In the genomic region with DNA sequence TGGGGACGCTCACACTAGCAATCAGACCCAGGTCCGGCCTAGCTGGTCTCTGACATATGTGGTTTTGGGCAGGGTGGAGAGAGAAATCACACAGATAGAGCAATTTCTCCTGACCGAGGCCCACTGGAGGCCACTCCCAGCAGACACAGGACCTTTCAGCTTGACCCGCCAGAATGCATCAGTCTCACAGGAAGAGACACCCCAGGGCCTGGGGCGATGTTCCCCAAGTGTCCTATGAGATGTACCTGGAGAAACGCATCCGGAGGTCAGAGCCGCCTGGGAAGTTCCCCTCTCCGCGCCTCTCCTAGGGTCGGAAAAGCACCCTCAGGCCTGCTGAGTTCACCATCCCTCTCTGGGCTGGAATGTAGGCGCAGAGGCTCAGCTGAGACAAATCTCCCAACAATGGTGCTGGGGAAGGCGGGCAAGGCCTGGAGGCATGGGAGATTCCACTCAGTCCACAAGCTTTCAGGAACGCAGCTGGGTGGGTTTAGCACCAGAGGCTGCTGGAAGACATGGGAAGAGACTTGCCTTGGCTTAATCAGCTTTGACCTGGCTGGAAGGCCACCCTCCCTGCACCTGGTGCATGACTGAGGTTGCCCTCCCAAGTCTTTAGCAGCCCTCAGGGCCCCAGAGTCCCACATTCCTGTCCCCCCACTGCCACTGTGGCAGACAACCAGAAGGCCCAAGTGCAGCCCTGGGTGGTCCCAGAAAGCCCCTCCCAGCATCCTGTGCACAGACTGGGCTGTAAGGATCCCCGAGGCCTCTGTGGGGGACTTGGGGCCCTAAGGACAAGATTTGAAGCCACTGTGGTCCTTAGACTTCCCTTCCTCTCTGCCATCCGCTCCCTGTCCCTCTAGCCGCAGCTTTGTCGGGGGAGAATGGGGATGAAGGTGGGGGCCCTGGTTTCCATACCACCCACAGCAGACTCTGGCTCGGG, we compare ENCODE assay signal across 19 cellular contexts. TPM values are rescaled to one million over a fixed set of nuclear protein-coding genes. Genes with fewer than 3 reads are reported as not detected.
DNase-seq lines count a peak whose midpoint lies in the region; ATAC-seq and TF ChIP-seq lines count a peak whose summit lies in the region.
"Had no signal": no experiment of that assay in that cellular context is flagged by ENCODE, and none has a peak within 500 bp of the region (broad histone marks: within the 10 kb centered on the region; RNA-seq: fewer than 3 reads in every experiment).

No MANE protein-coding gene starts in this region.

- BruUV-seq in OCI-LY7 (replicated peaks; lab: Mats Ljungman, UMichigan) = no TSS peak

- H3K4me3 ChIP-seq in BLaER1 (no peak overlapping the region), osteoblast (ENCODE audit: insufficient read depth, low read length) (no peak overlapping the region), OCI-LY7 (ENCODE audit: low read depth, low read length, poor library complexity, severe bottlenecking) (no peak overlapping the region)
- H3K4me3 ChIP-seq: SK-N-MC had no signal

- no peak for TF ChIP-seq CTCF in osteoblast (IDR thresholded peaks at IDR 0.05; ENCODE audit: extremely low read depth, low read depth, low read length)
- no peak for TF ChIP-seq CTCF in OCI-LY7 (conservative IDR thresholded peaks at IDR 0.05; ENCODE audit: low read length)

- no peaks in the 10 kb centered on the region for H3K4me1 Mint-ChIP-seq in activated T-helper 2 cell treated with anti-CD3 and anti-CD28 coated beads, Interferon-gamma antibody, Interleukin-2, Interleukin-4, amounts not matched to agents 10 μg/mL and 5 μg/mL and 100 μg/mL, durations not matched to agents 14 hours and 24 hours and 36 hours (ENCODE audit: low read depth)

- no peak overlapping the region for H3K9ac ChIP-seq in BLaER1

- no peaks in the 10 kb centered on the region for H3K9me2 ChIP-seq in OCI-LY7 (ENCODE audit: insufficient read depth, low read length)

- H3K27ac ChIP-seq in BLaER1 (no peak overlapping the region), osteoblast (ENCODE audit: low read depth, low read length) (no peak overlapping the region), OCI-LY7 (ENCODE audit: low read depth, low read length, poor library complexity, severe bottlenecking) (no peak overlapping the region)
- H3K27ac ChIP-seq: SK-N-MC had no signal

- peak; percentile 86 for DNase-seq in ELF-1 (ENCODE audit: low read depth, low spot score)
- DNase-seq in islet precursor cell = peak; percentile 83
- DNase-seq in osteoblast (ENCODE audit: insufficient read length, low spot score, missing footprints) = peak; percentile 46
- no peak for DNase-seq in AML-193 (lab: John Stamatoyannopoulos, UW)
- DNase-seq in OCI-LY7 (ENCODE audit: low spot score) = no peak
- no peak for DNase-seq in activated T-helper 2 cell treated with anti-CD3 and anti-CD28 coated beads, Interferon-gamma antibody, Interleukin-2, Interleukin-4, amounts not matched to agents 10 μg/mL and 5 μg/mL and 100 μg/mL, durations not matched to agents 14 hours and 24 hours and 36 hours (ENCODE audit: low spot score)
- DNase-seq: COR-L47, DMS53, KG1, NCI-H146, NCI-H2081 treated with DMSO at 0.1 percent for 48 hours, NCI-H510A treated with DMSO at 0.1 percent for 48 hours, NCI-H82, Right ventricle myocardium superior had no signal

- intact Hi-C loops in OCI-LY7 (cut with micrococcal nuclease; ENCODE audit: unreplicated experiment) = no loop called here
- intact Hi-C loops in activated T-helper 2 cell treated with anti-CD3 and anti-CD28 coated beads, Interferon-gamma antibody, Interleukin-2, Interleukin-4, amounts not matched to agents 10 μg/mL and 5 μg/mL and 100 μg/mL, durations not matched to agents 14 hours and 24 hours and 36 hours (cut with micrococcal nuclease) = no loop called here

- H4K20me1 ChIP-seq in BLaER1 (no peaks in the 10 kb centered on the region), osteoblast (ENCODE audit: insufficient read depth, low read length) (no peaks in the 10 kb centered on the region), OCI-LY7 (ENCODE audit: insufficient read depth, low read length) (no peaks in the 10 kb centered on the region)

- peaks cover 52% of the 10 kb centered on the region for H3K4me1 ChIP-seq in BLaER1
- no peaks in the 10 kb centered on the region for H3K4me1 ChIP-seq in osteoblast (ENCODE audit: insufficient read depth, low read length)
- H3K4me1 ChIP-seq in OCI-LY7 (ENCODE audit: insufficient read depth, low read length, poor library complexity, severe bottlenecking) = no peaks in the 10 kb centered on the region

- H3K36me3 ChIP-seq in BLaER1 (no peaks in the 10 kb centered on the region), osteoblast (ENCODE audit: insufficient read depth, low read length) (no peaks in the 10 kb centered on the region), OCI-LY7 (ENCODE audit: insufficient read depth, low read length) (no peaks in the 10 kb centered on the region)

- no peaks in the 10 kb centered on the region for H3K27me3 Mint-ChIP-seq in activated T-helper 2 cell treated with anti-CD3 and anti-CD28 coated beads, Interferon-gamma antibody, Interleukin-2, Interleukin-4, amounts not matched to agents 10 μg/mL and 5 μg/mL and 100 μg/mL, durations not matched to agents 14 hours and 24 hours and 36 hours (ENCODE audit: low read depth)

- H3K9me3 Mint-ChIP-seq in activated T-helper 2 cell treated with anti-CD3 and anti-CD28 coated beads, Interferon-gamma antibody, Interleukin-2, Interleukin-4, amounts not matched to agents 10 μg/mL and 5 μg/mL and 100 μg/mL, durations not matched to agents 14 hours and 24 hours and 36 hours = no peaks in the 10 kb centered on the region

- H3K4me3 Mint-ChIP-seq in activated T-helper 2 cell treated with anti-CD3 and anti-CD28 coated beads, Interferon-gamma antibody, Interleukin-2, Interleukin-4, amounts not matched to agents 10 μg/mL and 5 μg/mL and 100 μg/mL, durations not matched to agents 14 hours and 24 hours and 36 hours (ENCODE audit: low read depth) = no peak overlapping the region

- H2AFZ ChIP-seq in osteoblast (ENCODE audit: low read length) (no peak overlapping the region), OCI-LY7 (ENCODE audit: low read length) (no peak overlapping the region)

- H3K36me3 Mint-ChIP-seq in activated T-helper 2 cell treated with anti-CD3 and anti-CD28 coated beads, Interferon-gamma antibody, Interleukin-2, Interleukin-4, amounts not matched to agents 10 μg/mL and 5 μg/mL and 100 μg/mL, durations not matched to agents 14 hours and 24 hours and 36 hours (ENCODE audit: low read depth) = no peaks in the 10 kb centered on the region

- ATAC-seq in GM19397 (IDR thresholded peaks at IDR 0.05; ENCODE audit: unreplicated experiment) = no peak
- ATAC-seq: HCT116, HepG2 had no signal

- H3K9me3 ChIP-seq in BLaER1 (no peaks in the 10 kb centered on the region), osteoblast (ENCODE audit: low read depth, low read length) (no peaks in the 10 kb centered on the region), OCI-LY7 (ENCODE audit: low read length) (no peaks in the 10 kb centered on the region)

- no peak overlapping the region for H3K27ac Mint-ChIP-seq in activated T-helper 2 cell treated with anti-CD3 and anti-CD28 coated beads, Interferon-gamma antibody, Interleukin-2, Interleukin-4, amounts not matched to agents 10 μg/mL and 5 μg/mL and 100 μg/mL, durations not matched to agents 14 hours and 24 hours and 36 hours

- CTCF ChIA-PET in OCI-LY7 (lab: Charles Lee; ENCODE audit: unreplicated experiment) = interaction anchor here (0.6 kb wide), 1 partner anchor 285 kb away, joined by 3 read pairs; no protein-coding TSS in a partner anchor

- peak overlapping the region; percentile 67 for H3K4me2 ChIP-seq in BLaER1
- H3K4me2 ChIP-seq in osteoblast (ENCODE audit: insufficient read depth, low read length) = no peak overlapping the region
- H3K4me2 ChIP-seq in OCI-LY7 (ENCODE audit: low read length) = no peak overlapping the region

- H3K27me3 ChIP-seq in BLaER1 (no peaks in the 10 kb centered on the region), osteoblast (ENCODE audit: insufficient read depth, low read length) (no peaks in the 10 kb centered on the region)

- H3K79me2 ChIP-seq in osteoblast (ENCODE audit: insufficient read depth, low read length) (no peaks in the 10 kb centered on the region), OCI-LY7 (ENCODE audit: insufficient read depth, low read depth, low read length) (no peaks in the 10 kb centered on the region)

- POLR2A ChIA-PET in OCI-LY7 (lab: Charles Lee) = no interaction called here

RNA-seq across cellular contexts. Expression of a gene that starts 57.5 kb away (rescaled TPM):
- total RNA-seq in osteoblast (26.5 and 30.4 TPM in 2 replicates), OCI-LY7 (2022) (10.6 and 12.3 TPM in 2 replicates)
- 8.7 and 9.8 TPM in 2 replicates for total RNA-seq in OCI-LY7 (2014; rRNA removed; shearing (Covaris generic))
- total RNA-seq in activated T-helper 2 cell treated with anti-CD3 and anti-CD28 coated beads, Interferon-gamma antibody, Interleukin-2, Interleukin-4, amounts not matched to agents 10 μg/mL and 5 μg/mL and 100 μg/mL, durations not matched to agents 14 hours and 24 hours and 36 hours = 7.4 and 8.2 TPM in 2 replicates
- total RNA-seq: HepG2 had no signal

Comparison
In these comparisons a context has a peak if more than half of its experiments do, and no peak if none do; other contexts are left out.
1. DNase-seq: peak in ELF-1 (single experiment), islet precursor cell (single experiment) and osteoblast (single experiment); none in AML-193 (0 of 2), OCI-LY7 (single experiment) and activated T-helper 2 cell treated with anti-CD3 and anti-CD28 coated beads, Interferon-gamma antibody, Interleukin-2, Interleukin-4, amounts not matched to agents 10 μg/mL and 5 μg/mL and 100 μg/mL, durations not matched to agents 14 hours and 24 hours and 36 hours (single experiment).